In genomic region chr20:55211481-55211880, GRCh38 we compare ENCODE assay signal across 32 cellular contexts.
"Had no signal": no experiment of that assay in that cellular context is flagged by ENCODE, and none has a peak within 500 bp of the region (broad histone marks: within the 10 kb centered on the region; RNA-seq: fewer than 3 reads in every experiment).

No MANE protein-coding gene starts in this region.

- H3K27me3 ChIP-seq: brain microvascular endothelial cell, cardiac muscle cell, colonic mucosa, esophagus muscularis mucosa, gastroesophageal sphincter had no signal

- ATAC-seq: activated CD4-positive, CD25-positive, alpha-beta regulatory T cell treated with anti-CD3 and anti-CD28 coated beads, Interleukin-2, amount 50 U/mL, for 24 hours; activated CD8-positive, alpha-beta T cell treated with anti-CD3 and anti-CD28 coated beads for 36 hours; activated T-cell treated with anti-CD3 and anti-CD28 coated beads, Interleukin-2, amount 50 U/mL, for 4 hours; activated T-helper 17 cell treated with anti-CD3 and anti-CD28 coated beads, Interleukin-2, amount 50 U/mL, for 72 hours; gastroesophageal sphincter; T-helper 17 cell had no signal

- FAIRE-seq: astrocyte, endometrium, endothelial cell of umbilical vein had no signal

- H3K4me1 ChIP-seq: colonic mucosa, esophagus muscularis mucosa had no signal

- H3K4me3 ChIP-seq: cardiac muscle cell, colonic mucosa, esophagus muscularis mucosa, gastroesophageal sphincter had no signal

- H3K9me3 ChIP-seq: colonic mucosa had no signal

- H3K27ac ChIP-seq: brain microvascular endothelial cell, cardiac muscle cell, colonic mucosa, esophagus muscularis mucosa, gastroesophageal sphincter, WERI-Rb-1 had no signal

- DNase-seq: activated B cell treated with CpG ODN at 0.5 μM for 24 hours; activated CD4-positive, alpha-beta T cell treated with anti-CD3 and anti-CD28 coated beads for 48 hours; activated CD4-positive, alpha-beta T cell treated with anti-CD3 and anti-CD28 coated beads, Interleukin-2, amount 50 U/mL, for 1 hour; activated CD4-positive, alpha-beta T cell treated with anti-CD3 and anti-CD28 coated beads, Interleukin-2, amount 50 U/mL, for 48 hours; activated CD8-positive, alpha-beta memory T cell treated with anti-CD3 and anti-CD28 coated beads for 24 hours; activated CD8-positive, alpha-beta T cell treated with anti-CD3 and anti-CD28 coated beads for 36 hours; activated effector memory CD4-positive, alpha-beta T cell treated with Interleukin-2 at 50 U/mL for 16 hours; activated gamma-delta T cell treated with Interleukin-2 at 50 U/mL for 16 hours; activated naive CD4-positive, alpha-beta T cell treated with anti-CD3 and anti-CD28 coated beads, Interleukin-2, amount 50 U/mL, for 16 hours; activated naive CD4-positive, alpha-beta T cell treated with Interleukin-2 at 50 U/mL for 16 hours; activated T-cell treated with anti-CD3 and anti-CD28 coated beads, Interleukin-2, amount 50 U/mL, for 4 hours; amniotic stem cell; anterior cingulate cortex; brain microvascular endothelial cell; central memory CD4-positive, alpha-beta T cell; cerebellar nuclear complex; colonic mucosa; effector CD8-positive, alpha-beta T cell; erythroblast; foreskin melanocyte; T-helper 1 cell; T-helper 17 cell; T1000; WERI-Rb-1 had no signal

- H3K36me3 ChIP-seq: brain microvascular endothelial cell, cardiac muscle cell, colonic mucosa, esophagus muscularis mucosa, gastroesophageal sphincter, WERI-Rb-1 had no signal
